In genomic region chr11:72754544-72755155, GRCh38 we compare ENCODE assay signal across 23 cellular contexts.
"Had no signal": no experiment of that assay in that cellular context is flagged by ENCODE, and none has a peak within 500 bp of the region (broad histone marks: within the 10 kb centered on the region; RNA-seq: fewer than 3 reads in every experiment).

No MANE protein-coding gene starts in this region.

- H3K27ac Mint-ChIP-seq: activated B cell treated with CpG ODN at 0.5 μM for 24 hours; activated CD4-positive, alpha-beta T cell treated with anti-CD3 and anti-CD28 coated beads for 36 hours; activated naive CD8-positive, alpha-beta T cell; activated T-cell treated with anti-CD3 and anti-CD28 coated beads, Interleukin-2, amount 50 U/mL, for 24 hours; activated T-helper 17 cell treated with anti-CD3 and anti-CD28 coated beads, Interleukin-2, amount 50 U/mL, for 72 hours; nephron progenitor cell had no signal

- H3K4me3 Mint-ChIP-seq: activated B cell treated with CpG ODN at 0.5 μM for 24 hours; activated CD4-positive, alpha-beta T cell treated with anti-CD3 and anti-CD28 coated beads for 36 hours; activated T-cell treated with anti-CD3 and anti-CD28 coated beads, Interleukin-2, amount 50 U/mL, for 24 hours; activated T-helper 17 cell treated with anti-CD3 and anti-CD28 coated beads, Interleukin-2, amount 50 U/mL, for 72 hours; nephron progenitor cell had no signal

- ATAC-seq: activated CD4-positive, alpha-beta T cell treated with anti-CD3 and anti-CD28 coated beads for 36 hours; activated T-helper 17 cell treated with anti-CD3 and anti-CD28 coated beads, Interleukin-2, amount 50 U/mL, for 72 hours had no signal

- DNase-seq: activated B cell treated with CpG ODN at 0.5 μM for 24 hours; activated CD4-positive, alpha-beta T cell treated with anti-CD3 and anti-CD28 coated beads for 36 hours; activated CD4-positive, alpha-beta T cell treated with anti-CD3 and anti-CD28 coated beads, Interleukin-2, amount 50 U/mL, for 4 hours; activated CD8-positive, alpha-beta memory T cell treated with anti-CD3 and anti-CD28 coated beads for 24 hours; activated CD8-positive, alpha-beta memory T cell treated with anti-CD3 and anti-CD28 coated beads, Interleukin-2, amount 50 U/mL, for 4 hours; activated T-cell treated with anti-CD3 and anti-CD28 coated beads, Interleukin-2, amount 50 U/mL, for 24 hours; effector memory CD4-positive, alpha-beta T cell; foreskin melanocyte; glutamatergic neuron; hippocampal formation; midbrain; nephron progenitor cell; sigmoid colon; stimulated activated CD4-positive, alpha-beta T cell treated with anti-CD3 and anti-CD28 coated beads, Interleukin-2, amount 100 ng/mL, for 48 hours; stimulated activated CD8-positive, alpha-beta memory T cell treated with anti-CD3 and anti-CD28 coated beads, Interleukin-4, amount 100 ng/mL, for 48 hours; stimulated activated naive CD4-positive, alpha-beta T cell; T1000; testis; trophoblast cell; uterus had no signal

- H3K27ac ChIP-seq: sigmoid colon, testis, uterus had no signal

- H3K9me3 ChIP-seq: sigmoid colon, testis, uterus had no signal

- H3K4me1 ChIP-seq: testis had no signal

- H3K27me3 ChIP-seq: sigmoid colon, testis, uterus had no signal

- H3K27me3 Mint-ChIP-seq: activated B cell treated with CpG ODN at 0.5 μM for 24 hours; activated CD4-positive, alpha-beta T cell treated with anti-CD3 and anti-CD28 coated beads for 36 hours; activated naive CD8-positive, alpha-beta T cell; activated T-cell treated with anti-CD3 and anti-CD28 coated beads, Interleukin-2, amount 50 U/mL, for 24 hours; activated T-helper 17 cell treated with anti-CD3 and anti-CD28 coated beads, Interleukin-2, amount 50 U/mL, for 72 hours; central memory CD8-positive, alpha-beta T cell had no signal

- H3K36me3 ChIP-seq: uterus had no signal

- H3K4me3 ChIP-seq: sigmoid colon, testis, uterus had no signal

- H3K9me3 Mint-ChIP-seq: activated B cell treated with CpG ODN at 0.5 μM for 24 hours; activated T-cell treated with anti-CD3 and anti-CD28 coated beads, Interleukin-2, amount 50 U/mL, for 24 hours; activated T-helper 17 cell treated with anti-CD3 and anti-CD28 coated beads, Interleukin-2, amount 50 U/mL, for 72 hours; central memory CD8-positive, alpha-beta T cell; nephron progenitor cell had no signal
